ENCODE assay signal across 23 cellular contexts in genomic region chr12:87935216-87935615, GRCh38.
"Had no signal": no experiment of that assay in that cellular context is flagged by ENCODE, and none has a peak within 500 bp of the region (broad histone marks: within the 10 kb centered on the region; RNA-seq: fewer than 3 reads in every experiment).

No MANE protein-coding gene starts in this region.

- DNase-seq: effector CD4-positive, alpha-beta T cell; endodermal cell; foreskin fibroblast; glutamatergic neuron; immature natural killer cell; kidney; left cardiac atrium; left ventricle myocardium inferior; lower lobe of right lung; mesenchymal stem cell; naive B cell; occipital lobe; pancreas; right lobe of liver; stimulated activated CD4-positive, alpha-beta T cell treated with anti-CD3 and anti-CD28 coated beads, Interleukin-2, amount 100 ng/mL, for 24 hours; stimulated activated CD4-positive, alpha-beta T cell treated with anti-CD3 and anti-CD28 coated beads, Interleukin-4, amount 100 ng/mL, for 4 hours; stimulated activated naive B cell treated with anti-CD40 and anti-IgM and Interleukin-4, amounts not matched to agents 10 μg/mL and 1 μg/mL and 100 μg/mL, for 72 hours; stimulated activated naive CD8-positive, alpha-beta T cell treated with anti-CD3 and anti-CD28 coated beads, Interleukin-15, amount 100 ng/mL, for 72 hours; testis; upper lobe of right lung had no signal

- H3K27ac ChIP-seq: gastroesophageal sphincter, left ventricle myocardium inferior, lower lobe of right lung, pancreas, right lobe of liver, testis, tibial nerve, upper lobe of right lung, vagina had no signal

- H3K9me3 ChIP-seq: gastroesophageal sphincter, left ventricle myocardium inferior, lower lobe of right lung, pancreas, right lobe of liver, testis, tibial nerve, upper lobe of right lung, vagina had no signal

- H3K4me3 ChIP-seq: gastroesophageal sphincter, left ventricle myocardium inferior, lower lobe of right lung, pancreas, right lobe of liver, testis, tibial nerve, upper lobe of right lung, vagina had no signal

- H3K36me3 ChIP-seq: gastroesophageal sphincter, left ventricle myocardium inferior, lower lobe of right lung, pancreas, right lobe of liver, tibial nerve, upper lobe of right lung, vagina had no signal

- H3K27me3 ChIP-seq: gastroesophageal sphincter, pancreas, right lobe of liver, testis, tibial nerve, upper lobe of right lung, vagina had no signal

- H3K4me1 ChIP-seq: gastroesophageal sphincter, left ventricle myocardium inferior, lower lobe of right lung, pancreas, right lobe of liver, testis, tibial nerve, upper lobe of right lung, vagina had no signal
